9 cellular contexts compared by ENCODE assay signal in the genomic region with DNA sequence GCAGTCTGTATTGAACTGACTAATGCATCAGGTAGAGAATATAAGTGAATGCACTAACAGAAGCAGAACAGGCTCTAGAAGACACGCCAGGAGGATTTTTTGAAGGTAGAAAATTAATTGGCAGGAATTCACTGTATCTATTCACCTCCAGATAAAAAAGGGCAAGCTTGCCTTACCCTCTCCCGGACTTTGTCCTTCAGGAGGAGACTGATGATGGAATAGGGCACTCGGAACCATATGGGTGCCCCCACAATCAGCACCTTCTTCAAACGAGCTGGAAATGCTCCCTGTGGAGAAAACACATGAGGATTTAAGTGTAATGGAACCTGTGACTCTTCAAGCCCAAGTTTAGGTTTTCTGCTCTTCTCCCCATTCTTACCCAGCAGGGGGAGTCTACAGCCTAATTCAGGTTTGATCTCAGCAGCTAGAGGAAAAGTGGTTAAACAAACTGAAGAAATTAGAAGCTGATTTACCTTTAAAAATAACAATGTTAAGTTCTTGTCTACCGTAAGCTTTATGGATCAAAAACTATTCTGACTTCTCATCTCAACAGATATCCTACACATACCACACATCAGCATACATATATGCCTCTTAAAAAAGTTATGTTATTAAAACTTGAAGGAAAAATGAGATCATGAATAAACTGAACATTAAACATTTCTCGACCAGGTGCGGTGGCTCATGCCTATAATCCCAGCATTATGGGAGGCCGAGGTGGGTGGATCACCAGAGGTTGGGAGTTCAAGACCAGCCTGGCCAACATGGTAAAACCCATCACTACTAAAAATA. TPM values are rescaled to one million over a fixed set of nuclear protein-coding genes. Genes with fewer than 3 reads are reported as not detected.
DNase-seq lines count a peak whose midpoint lies in the region; ATAC-seq, FAIRE-seq and TF ChIP-seq lines count a peak whose summit lies in the region.
"Had no signal": no experiment of that assay in that cellular context is flagged by ENCODE, and none has a peak within 500 bp of the region (broad histone marks: within the 10 kb centered on the region; RNA-seq: fewer than 3 reads in every experiment).

No MANE protein-coding gene starts in this region.

- H3K36me3 Mint-ChIP-seq in activated CD4-positive, alpha-beta T cell treated with anti-CD3 and anti-CD28 coated beads for 36 hours (ENCODE audit: low read depth) = peaks cover 8% of the 10 kb centered on the region
- H3K36me3 Mint-ChIP-seq in activated naive CD4-positive, alpha-beta T cell treated with anti-CD3 and anti-CD28 coated beads, Interleukin-2, amount 10 ng/mL, durations not matched to agents 7 days and 5 days = peaks cover 18% of the 10 kb centered on the region

- CTCF ChIA-PET in activated CD4-positive, alpha-beta T cell treated with anti-CD3 and anti-CD28 coated beads for 36 hours (lab: Charles Lee) = interaction anchor here (0.7 to 1.3 kb wide), 11 partner anchors 12 to 177 kb away, joined by 3 to 8 read pairs (median 3); a partner anchor contains a TSS
- CTCF ChIA-PET in activated naive CD4-positive, alpha-beta T cell treated with anti-CD3 and anti-CD28 coated beads, Interleukin-2, amount 10 ng/mL, durations not matched to agents 7 days and 5 days (lab: Charles Lee) = interaction anchor here (0.6 to 1.6 kb wide), 22 partner anchors 12 to 314 kb away, joined by 3 to 18 read pairs (median 3); a partner anchor contains a TSS

- H3K36me3 ChIP-seq in kidney (ENCODE audit: control insufficient read depth in 1 of 2, insufficient read depth in 2 of 2, low read length in 2 of 2) = peaks cover 19 to 23% of the 10 kb centered on the region in 2 donors

- no peaks in the 10 kb centered on the region for H3K9me3 ChIP-seq in kidney (ENCODE audit: control insufficient read depth in 1 of 2, low read length in 2 of 2)

- H3K4me3 ChIP-seq in kidney (ENCODE audit: low read length in 2 of 2) = no peak overlapping the region

- ATAC-seq in activated CD4-positive, alpha-beta T cell treated with anti-CD3 and anti-CD28 coated beads for 36 hours = no peak

- H3K9me3 Mint-ChIP-seq in activated CD4-positive, alpha-beta T cell treated with anti-CD3 and anti-CD28 coated beads for 36 hours (ENCODE audit: low read depth) = no peaks in the 10 kb centered on the region
- H3K9me3 Mint-ChIP-seq in activated naive CD4-positive, alpha-beta T cell treated with anti-CD3 and anti-CD28 coated beads, Interleukin-2, amount 10 ng/mL, durations not matched to agents 7 days and 5 days = no peaks in the 10 kb centered on the region

- no peak overlapping the region for H3K27ac Mint-ChIP-seq in activated CD4-positive, alpha-beta T cell treated with anti-CD3 and anti-CD28 coated beads for 36 hours
- H3K27ac Mint-ChIP-seq in activated naive CD4-positive, alpha-beta T cell treated with anti-CD3 and anti-CD28 coated beads, Interleukin-2, amount 10 ng/mL, durations not matched to agents 7 days and 5 days = peak overlapping the region; percentile 37

- TF ChIP-seq CTCF in kidney (IDR thresholded peaks at IDR 0.05; ENCODE audit: borderline replicate concordance, extremely low read depth, insufficient read depth) = peak; percentile 56

- H3K27ac ChIP-seq in kidney (ENCODE audit: low read depth in 2 of 2, low read length in 2 of 2) = no peak overlapping the region

- no peak overlapping the region for H3K9ac ChIP-seq in kidney (ENCODE audit: low read length in 2 of 2)

- H3K27me3 Mint-ChIP-seq in activated CD4-positive, alpha-beta T cell treated with anti-CD3 and anti-CD28 coated beads for 36 hours = no peaks in the 10 kb centered on the region
- no peaks in the 10 kb centered on the region for H3K27me3 Mint-ChIP-seq in activated naive CD4-positive, alpha-beta T cell treated with anti-CD3 and anti-CD28 coated beads, Interleukin-2, amount 10 ng/mL, durations not matched to agents 7 days and 5 days

- intact Hi-C loops in activated CD4-positive, alpha-beta T cell treated with anti-CD3 and anti-CD28 coated beads for 36 hours (cut with DNase I, micrococcal nuclease) = loop anchor here (1.0 kb wide), 3 partner anchors 131 to 174 kb away; a partner anchor contains a TSS
- intact Hi-C loops in kidney (cut with DNase I) = no loop called here

- FAIRE-seq in kidney (lab: Jason Lieb, UNC) = no peak
- FAIRE-seq: GM18507 had no signal

- H3K4me1 Mint-ChIP-seq in activated CD4-positive, alpha-beta T cell treated with anti-CD3 and anti-CD28 coated beads for 36 hours = no peaks in the 10 kb centered on the region
- peaks cover 2% of the 10 kb centered on the region for H3K4me1 Mint-ChIP-seq in activated naive CD4-positive, alpha-beta T cell treated with anti-CD3 and anti-CD28 coated beads, Interleukin-2, amount 10 ng/mL, durations not matched to agents 7 days and 5 days

- POLR2A ChIA-PET in activated CD4-positive, alpha-beta T cell treated with anti-CD3 and anti-CD28 coated beads for 36 hours (lab: Charles Lee) = interaction anchor here (0.6 to 0.9 kb wide), 2 partner anchors 54 to 120 kb away, joined by 4 read pairs; no protein-coding TSS in a partner anchor

- no peaks in the 10 kb centered on the region for H3K4me1 ChIP-seq in kidney (ENCODE audit: control insufficient read depth in 1 of 2, insufficient read depth in 1 of 2, low read depth in 1 of 2, low read length in 2 of 2)

- H3K4me3 Mint-ChIP-seq in activated CD4-positive, alpha-beta T cell treated with anti-CD3 and anti-CD28 coated beads for 36 hours = no peak overlapping the region
- no peak overlapping the region for H3K4me3 Mint-ChIP-seq in activated naive CD4-positive, alpha-beta T cell treated with anti-CD3 and anti-CD28 coated beads, Interleukin-2, amount 10 ng/mL, durations not matched to agents 7 days and 5 days

- DNase-seq in activated CD4-positive, alpha-beta T cell treated with anti-CD3 and anti-CD28 coated beads for 36 hours = peak; percentile 13
- DNase-seq in activated CD4-positive, alpha-beta T cell treated with anti-CD3 and anti-CD28 coated beads for 1 hour = no peak
- DNase-seq in Kasumi-1 (lab: John Stamatoyannopoulos, UW) = peak; percentile 74 to 80
- DNase-seq in activated naive CD4-positive, alpha-beta T cell treated with anti-CD3 and anti-CD28 coated beads, Interleukin-2, amount 10 ng/mL, durations not matched to agents 7 days and 5 days = peak; percentile 43
- DNase-seq in kidney = no peak
- no peak for DNase-seq in activated CD4-positive, CD25-positive, alpha-beta regulatory T cell treated with anti-CD3 and anti-CD28 coated beads, Interleukin-2, amount 50 U/mL, for 72 hours
- DNase-seq in SKM-1 treated with dmso at 0.1 percent for 144 hours (lab: John Stamatoyannopoulos, UW; ENCODE audit: unreplicated experiment) = no peak
- DNase-seq in NCI-H146 (lab: John Stamatoyannopoulos, UW) = no peak

RNA-seq across cellular contexts. Expression of a gene that starts 57.4 kb away (rescaled TPM):
- total RNA-seq in activated CD4-positive, alpha-beta T cell treated with anti-CD3 and anti-CD28 coated beads for 36 hours = 10 to 100 TPM; 87.4 to 92.0 TPM
- 74.3 TPM for total RNA-seq in kidney
- 9.2 TPM for polyA plus RNA-seq in kidney (ENCODE audit: insufficient read depth, low read depth, low replicate concordance)

Comparison
In these comparisons a context has a peak if more than half of its experiments do, and no peak if none do; other contexts are left out.
1. DNase-seq: peak in activated CD4-positive, alpha-beta T cell treated with anti-CD3 and anti-CD28 coated beads for 36 hours (single experiment), Kasumi-1 (2 of 2) and activated naive CD4-positive, alpha-beta T cell treated with anti-CD3 and anti-CD28 coated beads, Interleukin-2, amount 10 ng/mL, durations not matched to agents 7 days and 5 days (single experiment); none in activated CD4-positive, alpha-beta T cell treated with anti-CD3 and anti-CD28 coated beads for 1 hour (single experiment), kidney (single experiment), activated CD4-positive, CD25-positive, alpha-beta regulatory T cell treated with anti-CD3 and anti-CD28 coated beads, Interleukin-2, amount 50 U/mL, for 72 hours (single experiment), SKM-1 treated with dmso at 0.1 percent for 144 hours (single experiment) and NCI-H146 (single experiment).